In the genomic region with DNA sequence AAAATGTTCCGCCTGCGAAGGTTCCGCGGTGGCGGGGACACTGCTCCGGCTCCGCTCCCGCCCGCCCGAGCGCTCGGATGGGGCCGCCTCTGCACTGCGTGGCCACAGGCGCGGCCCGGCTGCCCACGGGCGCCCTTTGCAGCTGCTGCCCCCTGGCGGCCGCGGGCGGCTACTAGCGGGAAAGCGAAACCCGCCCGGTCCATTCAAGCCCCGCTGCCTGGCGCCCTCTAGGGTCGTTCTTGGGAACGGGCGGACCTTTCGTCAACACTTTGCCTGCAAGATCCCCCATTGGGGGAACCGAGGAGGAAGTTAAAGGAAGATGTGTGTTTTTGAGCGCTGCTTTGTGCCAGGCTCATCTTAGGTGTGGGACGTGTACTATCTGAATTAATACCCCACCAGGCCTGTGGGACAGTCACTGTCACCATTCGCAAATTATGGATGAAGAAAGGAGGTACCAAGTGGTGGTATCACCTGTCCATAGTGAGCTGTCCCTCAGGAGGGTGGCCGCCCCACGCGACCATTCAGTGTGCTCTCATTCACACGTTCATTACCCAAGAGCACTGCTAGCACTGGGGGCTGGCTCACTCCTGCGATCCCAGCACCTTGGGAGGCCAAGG, we compare ENCODE assay signal across 8 cellular contexts. TPM values are rescaled to one million over a fixed set of nuclear protein-coding genes. Genes with fewer than 3 reads are reported as not detected.
DNase-seq lines count a peak whose midpoint lies in the region; ATAC-seq and TF ChIP-seq lines count a peak whose summit lies in the region.

No MANE protein-coding gene starts in this region.

- TF ChIP-seq CTCF in GM12801 (IDR thresholded peaks at IDR 0.05; ENCODE audit: extremely low read depth, insufficient read length), result peak; percentile 74
- peak; percentile 90 to 99 for TF ChIP-seq CTCF in right atrium auricular region (IDR thresholded peaks at IDR 0.05)
- peak; percentile 97 to 100 (median 100) for TF ChIP-seq CTCF in gastrocnemius medialis (IDR thresholded peaks at IDR 0.05 in 4 of 5, conservative IDR thresholded peaks at IDR 0.05 in 1 of 5)

- no peaks in the 10 kb centered on the region for H3K36me3 ChIP-seq in right atrium auricular region
- H3K36me3 ChIP-seq in gastrocnemius medialis, result no peaks in the 10 kb centered on the region

- intact Hi-C loops in gastrocnemius medialis (cut with DNase I; ENCODE audit: low total_unique reads), result loop anchor here (1.0 to 5.0 kb wide), 3 partner anchors 25 to 70 kb away; partner anchors contain the start of gene CDCA4

- TF ChIP-seq POLR2A in gastrocnemius medialis (IDR thresholded peaks at IDR 0.05), result no peak

- H3K9me3 ChIP-seq in right atrium auricular region, result no peaks in the 10 kb centered on the region
- H3K9me3 ChIP-seq in gastrocnemius medialis, result no peaks in the 10 kb centered on the region

- H3K4me3 ChIP-seq in right atrium auricular region, result no peak overlapping the region
- H3K4me3 ChIP-seq in gastrocnemius medialis, result no peak overlapping the region

- no peak overlapping the region for H3K27ac ChIP-seq in right atrium auricular region
- H3K27ac ChIP-seq in gastrocnemius medialis, result no peak overlapping the region

- H3K27me3 ChIP-seq in right atrium auricular region (no peaks in the 10 kb centered on the region), gastrocnemius medialis (peaks cover 0 to 5% (median 0%) of the 10 kb centered on the region in 3 donors)

- DNase-seq in NCI-H2081 (lab: John Stamatoyannopoulos, UW) (peak; percentile 85 to 90), T-helper 9 cell (peak; percentile 95), amniotic stem cell (lab: John Stamatoyannopoulos, UW) (peak; percentile 77), right atrium auricular region (ENCODE audit: low spot score) (peak; percentile 89), gastrocnemius medialis (peak; percentile 65 to 76)

- ATAC-seq in HG02798 (IDR thresholded peaks at IDR 0.05; ENCODE audit: poor library complexity, unreplicated experiment) (peak; percentile 82), gastrocnemius medialis (peak; percentile 86 to 92), GM19395 (IDR thresholded peaks at IDR 0.05; ENCODE audit: unreplicated experiment) (no peak)

- H3K4me1 ChIP-seq in right atrium auricular region (no peaks in the 10 kb centered on the region), gastrocnemius medialis (no peaks in the 10 kb centered on the region)

- in situ Hi-C loops in gastrocnemius medialis (cut with MboI; ENCODE audit: low sequenced_read_pairs in 4 of 4), result loop anchor here in 3 of 4 donors (5.0 kb wide), 1 partner anchor 74 kb away; no protein-coding TSS in a partner anchor

RNA-seq across cellular contexts. Expression of gene GPR132, which starts 19.4 kb away (rescaled TPM):
- 1 to 10 TPM in 1 of 2 donors, under 1 TPM in 1; 0.67 to 1.2 TPM for total RNA-seq in right atrium auricular region
- total RNA-seq in gastrocnemius medialis, result under 1 TPM; 0.07 to 0.61 (median 0.26) TPM

RNA-seq across cellular contexts. Expression of gene CDCA4, which starts 24.9 kb away (rescaled TPM):
- 1 to 10 TPM; 3.3 to 5.1 TPM for total RNA-seq in right atrium auricular region
- 1 to 10 TPM in 3 of 4 donors, under 1 TPM in 1; 0.71 to 2.2 (median 1.8) TPM for total RNA-seq in gastrocnemius medialis
